Comparison of ENCODE assay signal across 27 cellular contexts in the genomic region with DNA sequence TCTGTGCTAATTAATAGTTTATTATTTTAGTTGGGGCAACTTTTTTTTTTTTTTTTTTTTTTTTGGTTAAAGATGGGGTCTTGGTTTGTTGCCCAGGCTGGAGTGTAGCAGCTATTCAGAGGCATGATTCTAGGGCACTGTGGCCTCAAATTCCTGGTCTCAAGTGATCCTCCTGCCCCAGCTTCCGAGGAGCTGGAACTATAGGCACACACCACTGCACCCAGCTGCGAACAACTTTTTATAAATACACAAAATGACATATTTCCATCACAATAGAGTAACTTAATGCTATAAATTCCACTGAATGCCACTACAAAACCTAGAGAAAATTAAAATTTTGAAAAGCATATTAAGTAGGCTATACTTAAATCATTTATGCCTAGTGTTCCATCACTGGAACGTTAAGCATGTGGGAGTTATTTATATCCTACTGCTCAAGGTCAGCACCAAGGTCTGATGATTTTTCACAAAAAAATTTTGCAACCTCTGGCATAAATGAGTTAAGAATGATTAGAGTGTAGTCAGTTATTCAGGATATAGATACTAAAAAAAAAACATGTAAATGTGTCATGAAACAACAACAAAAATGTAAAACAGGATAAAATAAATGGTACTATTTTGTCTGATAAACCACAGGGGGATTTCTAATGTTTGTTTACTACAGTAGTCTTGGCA. TPM values are rescaled to one million over a fixed set of nuclear protein-coding genes. Genes with fewer than 3 reads are reported as not detected.
DNase-seq lines count a peak whose midpoint lies in the region; FAIRE-seq and TF ChIP-seq lines count a peak whose summit lies in the region.
"Had no signal": no experiment of that assay in that cellular context is flagged by ENCODE, and none has a peak within 500 bp of the region (broad histone marks: within the 10 kb centered on the region; RNA-seq: fewer than 3 reads in every experiment).

No MANE protein-coding gene starts in this region.

- H3K27me3 ChIP-seq in cardiac muscle cell (no peaks in the 10 kb centered on the region), astrocyte (ENCODE audit: insufficient read depth, low read length) (no peaks in the 10 kb centered on the region), tibial artery (no peaks in the 10 kb centered on the region)
- H3K27me3 ChIP-seq: BLaER1 treated with 17β-estradiol and CSF1 and Interleukin-3, amounts not matched to agents 10 nM and 100 nM; SJCRH30; upper lobe of right lung had no signal

- H3K4me1 Mint-ChIP-seq in astrocyte (ENCODE audit: low read depth, unreplicated experiment) = peaks cover 4% of the 10 kb centered on the region
- H3K4me1 Mint-ChIP-seq: activated naive CD4-positive, alpha-beta T cell treated with anti-CD3 and anti-CD28 coated beads, Interleukin-2, amount 10 ng/mL, durations not matched to agents 7 days and 5 days; GM23338 had no signal

- H3K27ac Mint-ChIP-seq in astrocyte (ENCODE audit: unreplicated experiment) = no peak overlapping the region
- H3K27ac Mint-ChIP-seq: activated CD4-positive, alpha-beta memory T cell treated with anti-CD3 and anti-CD28 coated beads for 36 hours; activated naive CD4-positive, alpha-beta T cell treated with anti-CD3 and anti-CD28 coated beads, Interleukin-2, amount 10 ng/mL, durations not matched to agents 7 days and 5 days; GM23338 had no signal

- DNase-seq in cardiac muscle cell (ENCODE audit: low read depth in 1 of 2, low spot score in 1 of 2) = peak; percentile 10 to 54
- no peak for DNase-seq in cardiac septum (ENCODE audit: low spot score)
- DNase-seq in astrocyte (ENCODE audit: low read depth) = peak; percentile 47
- DNase-seq in fibroblast of villous mesenchyme (ENCODE audit: low read depth) = peak; percentile 46
- DNase-seq in tibial artery = no peak
- DNase-seq in activated CD4-positive, alpha-beta T cell treated with anti-CD3 and anti-CD28 coated beads for 48 hours = no peak
- no peak for DNase-seq in stimulated activated CD4-positive, alpha-beta T cell treated with anti-CD3 and anti-CD28 coated beads, Interleukin-15, amount 100 ng/mL, for 24 hours
- no peak for DNase-seq in GM12891 (ENCODE audit: insufficient read length, low spot score)
- DNase-seq: activated CD4-positive, alpha-beta memory T cell treated with anti-CD3 and anti-CD28 coated beads for 36 hours; activated naive CD4-positive, alpha-beta T cell treated with anti-CD3 and anti-CD28 coated beads, Interleukin-2, amount 10 ng/mL, durations not matched to agents 7 days and 5 days; glutamatergic neuron; lower lobe of right lung; MM.1S; NCI-H1694; NCI-H774; PC-9; SJCRH30; stimulated activated CD4-positive, alpha-beta T cell treated with anti-CD3 and anti-CD28 coated beads, Interleukin-4, amount 100 ng/mL, for 24 hours; T-helper 2 cell; upper lobe of right lung; WERI-Rb-1 had no signal

- H3K4me3 ChIP-seq in cardiac muscle cell (no peak overlapping the region), astrocyte (ENCODE audit: insufficient read depth, low read depth, low read length) (no peak overlapping the region), fibroblast of villous mesenchyme (ENCODE audit: low read depth, low read length) (no peak overlapping the region), tibial artery (no peak overlapping the region)
- H3K4me3 ChIP-seq: BLaER1 treated with 17β-estradiol and CSF1 and Interleukin-3, amounts not matched to agents 10 nM and 100 nM; coronary artery; GM23338; lower lobe of right lung; PC-9; SJCRH30; skin epidermis; upper lobe of right lung had no signal

- H3K27ac ChIP-seq in cardiac muscle cell = peak overlapping the region; percentile 34
- H3K27ac ChIP-seq in astrocyte (ENCODE audit: low read depth, low read length) = peak overlapping the region; percentile 25
- H3K27ac ChIP-seq in tibial artery = peak overlapping the region; percentile 8 to 60
- H3K27ac ChIP-seq: BLaER1 treated with 17β-estradiol and CSF1 and Interleukin-3, amounts not matched to agents 10 nM and 100 nM; lower lobe of right lung; parathyroid adenoma; PC-9; SJCRH30; skin epidermis; upper lobe of right lung; WERI-Rb-1 had no signal

- no peak for TF ChIP-seq POLR2A in GM12891 (IDR thresholded peaks at IDR 0.05; ENCODE audit: low read depth, low read length)

- H3K4me2 ChIP-seq in astrocyte (ENCODE audit: low read length) = peak overlapping the region; percentile 25
- H3K4me2 ChIP-seq: BLaER1 treated with 17β-estradiol and CSF1 and Interleukin-3, amounts not matched to agents 10 nM and 100 nM; GM23338; PC-9 had no signal

- intact Hi-C loops in cardiac septum (cut with DNase I) = no loop called here
- intact Hi-C loops in tibial artery (cut with DNase I; ENCODE audit: low total_unique reads) = no loop called here

- H3K9me3 ChIP-seq in cardiac muscle cell (ENCODE audit: low read depth) (no peaks in the 10 kb centered on the region), astrocyte (ENCODE audit: insufficient read depth, low read depth, low read length) (no peaks in the 10 kb centered on the region), tibial artery (no peaks in the 10 kb centered on the region)
- H3K9me3 ChIP-seq: BLaER1 treated with 17β-estradiol and CSF1 and Interleukin-3, amounts not matched to agents 10 nM and 100 nM; lower lobe of right lung; SJCRH30; upper lobe of right lung had no signal

- H2AFZ ChIP-seq in astrocyte (ENCODE audit: low read depth, low read length) = no peak overlapping the region
- H2AFZ ChIP-seq: GM23338, parathyroid adenoma, PC-9 had no signal

- H3K4me3 Mint-ChIP-seq in astrocyte (ENCODE audit: unreplicated experiment) = no peak overlapping the region
- H3K4me3 Mint-ChIP-seq: activated CD4-positive, alpha-beta memory T cell treated with anti-CD3 and anti-CD28 coated beads for 36 hours; activated naive CD4-positive, alpha-beta T cell treated with anti-CD3 and anti-CD28 coated beads, Interleukin-2, amount 10 ng/mL, durations not matched to agents 7 days and 5 days; GM23338 had no signal

- H4K20me1 ChIP-seq in astrocyte (ENCODE audit: insufficient read depth, low read length) = peaks cover 32% of the 10 kb centered on the region

- H3K4me1 ChIP-seq in cardiac muscle cell (ENCODE audit: low read depth) (peaks cover 28% of the 10 kb centered on the region), astrocyte (ENCODE audit: insufficient read depth, low read length) (peaks cover 4% of the 10 kb centered on the region), tibial artery (peaks cover 0 to 24% (median 2%) of the 10 kb centered on the region in 4 donors)
- H3K4me1 ChIP-seq: BLaER1 treated with 17β-estradiol and CSF1 and Interleukin-3, amounts not matched to agents 10 nM and 100 nM; lower lobe of right lung; parathyroid adenoma; SJCRH30; upper lobe of right lung had no signal

- no peak overlapping the region for H3K9ac ChIP-seq in astrocyte (ENCODE audit: low read length)
- H3K9ac ChIP-seq: BLaER1 treated with 17β-estradiol and CSF1 and Interleukin-3, amounts not matched to agents 10 nM and 100 nM; parathyroid adenoma had no signal

- no peaks in the 10 kb centered on the region for H3K9me3 Mint-ChIP-seq in astrocyte (ENCODE audit: unreplicated experiment)
- H3K9me3 Mint-ChIP-seq: activated CD4-positive, alpha-beta memory T cell treated with anti-CD3 and anti-CD28 coated beads for 36 hours; activated naive CD4-positive, alpha-beta T cell treated with anti-CD3 and anti-CD28 coated beads, Interleukin-2, amount 10 ng/mL, durations not matched to agents 7 days and 5 days; GM23338 had no signal

- TF ChIP-seq CTCF in cardiac muscle cell (IDR thresholded peaks at IDR 0.05; ENCODE audit: low read depth, low read length) (no peak), astrocyte (IDR thresholded peaks at IDR 0.05; ENCODE audit: insufficient read depth, low read depth, low read length) (no peak), fibroblast of villous mesenchyme (IDR thresholded peaks at IDR 0.05; ENCODE audit: insufficient read depth, low read depth, low read length) (no peak), tibial artery (IDR thresholded peaks at IDR 0.05) (no peak)

- FAIRE-seq in astrocyte (lab: Jason Lieb, UNC) (no peak), GM12891 (lab: Jason Lieb, UNC) (no peak)
- FAIRE-seq: D721Med had no signal

- no peaks in the 10 kb centered on the region for H3K79me2 ChIP-seq in astrocyte (ENCODE audit: insufficient read depth, low read length)
- H3K79me2 ChIP-seq: parathyroid adenoma had no signal

- H3K36me3 ChIP-seq in cardiac muscle cell = peaks cover 50% of the 10 kb centered on the region
- peaks cover 75% of the 10 kb centered on the region for H3K36me3 ChIP-seq in astrocyte (ENCODE audit: insufficient read depth, low read length)
- peaks cover 60 to 88% (median 67%) of the 10 kb centered on the region in 3 donors for H3K36me3 ChIP-seq in tibial artery

- no peaks in the 10 kb centered on the region for H3K27me3 Mint-ChIP-seq in astrocyte (ENCODE audit: low read depth, unreplicated experiment)
- H3K27me3 Mint-ChIP-seq: activated CD4-positive, alpha-beta memory T cell treated with anti-CD3 and anti-CD28 coated beads for 36 hours; activated naive CD4-positive, alpha-beta T cell treated with anti-CD3 and anti-CD28 coated beads, Interleukin-2, amount 10 ng/mL, durations not matched to agents 7 days and 5 days had no signal

- H3K36me3 Mint-ChIP-seq in astrocyte (ENCODE audit: low read depth, unreplicated experiment) = peaks cover 20% of the 10 kb centered on the region

TF ChIP-seq in GM12891, 5 proteins besides CTCF, POLR2A, EP300 and RAD21:
- TF ChIP-seq PAX5 (IDR thresholded peaks at IDR 0.05; ENCODE audit: insufficient read depth, low read length, severe bottlenecking) (no peak), POLR2AphosphoS5 (IDR thresholded peaks at IDR 0.05; ENCODE audit: low read depth, low read length) (no peak), TAF1 (IDR thresholded peaks at IDR 0.05; ENCODE audit: low read depth, low read length) (no peak), SPI1 (IDR thresholded peaks at IDR 0.05; ENCODE audit: low read depth, low read length) (no peak), POU2F2 (IDR thresholded peaks at IDR 0.05; ENCODE audit: low read depth, low read length) (no peak)

RNA-seq across cellular contexts. Expression of gene GFPT1, which starts 46.8 kb away (rescaled TPM):
- total RNA-seq in cardiac muscle cell = 20.9 and 22.4 TPM in 2 replicates
- 31.7 and 35.1 TPM in 2 replicates for polyA plus RNA-seq in cardiac muscle cell
- total RNA-seq in cardiac septum = 85.7 TPM
- total RNA-seq in astrocyte = 126 and 137 TPM in 2 replicates
- 55.4 and 75.1 TPM in 2 replicates for total RNA-seq in fibroblast of villous mesenchyme
- polyA plus RNA-seq in GM12891 (2012; ENCODE audit: low read depth, missing spikeins) = 10.6 TPM

Comparison
In these comparisons a context has a peak if more than half of its experiments do, and no peak if none do; other contexts are left out.
1. DNase-seq: peak in cardiac muscle cell (2 of 2), astrocyte (single experiment) and fibroblast of villous mesenchyme (single experiment); none in cardiac septum (single experiment), tibial artery (0 of 2), activated CD4-positive, alpha-beta T cell treated with anti-CD3 and anti-CD28 coated beads for 48 hours (single experiment), stimulated activated CD4-positive, alpha-beta T cell treated with anti-CD3 and anti-CD28 coated beads, Interleukin-15, amount 100 ng/mL, for 24 hours (single experiment) and GM12891 (single experiment).
2. Peak in every context shown above with its lines, with median percentiles within 50 percentile points of each other: H3K27ac ChIP-seq.